ENCODE assay signal across 29 cellular contexts in the genomic region with DNA sequence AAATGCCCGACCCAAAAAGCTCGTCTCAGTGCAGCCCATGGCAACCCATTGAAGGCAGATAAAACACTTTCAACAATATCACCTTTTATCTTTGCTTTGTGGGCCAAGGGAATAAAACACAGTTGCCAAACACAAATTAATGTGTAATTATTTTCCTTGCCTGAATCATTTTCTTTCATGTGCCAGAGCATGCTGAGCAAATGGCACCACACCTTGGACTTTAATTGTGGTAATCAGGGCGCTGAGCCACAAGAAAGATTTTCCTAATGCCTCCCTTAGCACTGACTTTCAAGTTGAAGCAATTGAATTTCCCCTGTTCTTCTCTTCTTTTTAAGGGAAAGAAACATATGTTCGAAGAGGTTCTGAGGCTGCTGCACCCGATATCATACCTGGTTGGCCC.
"Had no signal": no experiment of that assay in that cellular context is flagged by ENCODE, and none has a peak within 500 bp of the region (broad histone marks: within the 10 kb centered on the region; RNA-seq: fewer than 3 reads in every experiment).

No MANE protein-coding gene starts in this region.

- DNase-seq: activated B cell treated with CpG ODN at 0.5 μM for 24 hours; activated CD4-positive, alpha-beta T cell treated with anti-CD3 and anti-CD28 coated beads for 48 hours; activated CD4-positive, alpha-beta T cell treated with anti-CD3 and anti-CD28 coated beads, Interleukin-2, amount 50 U/mL, for 1 hour; activated CD4-positive, alpha-beta T cell treated with anti-CD3 and anti-CD28 coated beads, Interleukin-2, amount 50 U/mL, for 48 hours; activated CD8-positive, alpha-beta memory T cell treated with anti-CD3 and anti-CD28 coated beads for 24 hours; activated CD8-positive, alpha-beta T cell treated with anti-CD3 and anti-CD28 coated beads for 36 hours; activated effector memory CD4-positive, alpha-beta T cell treated with anti-CD3 and anti-CD28 coated beads, Interleukin-2, amount 50 U/mL, for 16 hours; activated naive CD4-positive, alpha-beta T cell treated with anti-CD3 and anti-CD28 coated beads, Interleukin-2, amount 50 U/mL, for 16 hours; activated naive CD4-positive, alpha-beta T cell treated with Interleukin-2 at 50 U/mL for 16 hours; activated T-cell treated with anti-CD3 and anti-CD28 coated beads, Interleukin-2, amount 50 U/mL, for 4 hours; amygdala; aorta; body of pancreas; caudate nucleus; cortex of kidney; dermis blood vessel endothelial cell; effector CD4-positive, alpha-beta T cell; effector memory CD8-positive, alpha-beta T cell; erythroblast; foreskin fibroblast; head of caudate nucleus; T-cell; T-helper 9 cell; WERI-Rb-1 had no signal

- H3K4me1 ChIP-seq: body of pancreas had no signal

- H3K4me3 Mint-ChIP-seq: activated B cell treated with CpG ODN at 0.5 μM for 24 hours; activated CD8-positive, alpha-beta T cell treated with anti-CD3 and anti-CD28 coated beads for 36 hours; activated naive CD8-positive, alpha-beta T cell; activated T-cell treated with anti-CD3 and anti-CD28 coated beads, Interleukin-2, amount 50 U/mL, for 4 hours; activated T-helper 1 cell treated with anti-CD3 and anti-CD28 coated beads, Interleukin-12 subunit alpha, Interleukin-12 subunit beta, Interleukin-2, Interleukin-4 antibody, amounts not matched to agents 30 ng/mL and 10 ng/mL and 1 ng/mL, durations not matched to agents 14 hours and 24 hours and 36 hours; effector memory CD8-positive, alpha-beta T cell; T-cell; T-helper 1 cell treated with Interleukin-12 subunit alpha and Interleukin-12 subunit beta and Interleukin-4 antibody, amounts not matched to agents 30 μg/mL and 1 μg/mL, for 36 hours had no signal

- H3K9me3 Mint-ChIP-seq: activated B cell treated with CpG ODN at 0.5 μM for 24 hours; activated CD8-positive, alpha-beta T cell treated with anti-CD3 and anti-CD28 coated beads for 36 hours; activated T-cell treated with anti-CD3 and anti-CD28 coated beads, Interleukin-2, amount 50 U/mL, for 4 hours; activated T-helper 1 cell treated with anti-CD3 and anti-CD28 coated beads, Interleukin-12 subunit alpha, Interleukin-12 subunit beta, Interleukin-2, Interleukin-4 antibody, amounts not matched to agents 30 ng/mL and 10 ng/mL and 1 ng/mL, durations not matched to agents 14 hours and 24 hours and 36 hours; activated T-helper 2 cell treated with anti-CD3 and anti-CD28 coated beads, Interferon-gamma antibody, Interleukin-2, Interleukin-4, amounts not matched to agents 10 μg/mL and 5 μg/mL and 100 μg/mL, durations not matched to agents 14 hours and 24 hours and 36 hours; T-helper 1 cell treated with Interleukin-12 subunit alpha and Interleukin-12 subunit beta and Interleukin-4 antibody, amounts not matched to agents 30 μg/mL and 1 μg/mL, for 36 hours had no signal

- H3K4me3 ChIP-seq: body of pancreas had no signal

- H3K27ac ChIP-seq: body of pancreas, WERI-Rb-1 had no signal

- H3K36me3 Mint-ChIP-seq: activated naive CD8-positive, alpha-beta T cell; T-cell had no signal

- H3K4me1 Mint-ChIP-seq: activated B cell treated with CpG ODN at 0.5 μM for 24 hours had no signal

- ATAC-seq: activated CD4-positive, CD25-positive, alpha-beta regulatory T cell treated with anti-CD3 and anti-CD28 coated beads, Interleukin-2, amount 50 U/mL, for 24 hours; activated CD8-positive, alpha-beta T cell treated with anti-CD3 and anti-CD28 coated beads for 36 hours; activated T-cell treated with anti-CD3 and anti-CD28 coated beads, Interleukin-2, amount 50 U/mL, for 4 hours; body of pancreas; effector memory CD8-positive, alpha-beta T cell; T-cell had no signal

- H3K27me3 ChIP-seq: body of pancreas had no signal

- H3K36me3 ChIP-seq: WERI-Rb-1 had no signal

- H3K27me3 Mint-ChIP-seq: activated B cell treated with CpG ODN at 0.5 μM for 24 hours; activated naive CD8-positive, alpha-beta T cell; effector memory CD8-positive, alpha-beta T cell had no signal

- H3K27ac Mint-ChIP-seq: activated B cell treated with CpG ODN at 0.5 μM for 24 hours; activated CD8-positive, alpha-beta T cell treated with anti-CD3 and anti-CD28 coated beads for 36 hours; activated naive CD8-positive, alpha-beta T cell; activated T-helper 1 cell treated with anti-CD3 and anti-CD28 coated beads, Interleukin-12 subunit alpha, Interleukin-12 subunit beta, Interleukin-2, Interleukin-4 antibody, amounts not matched to agents 30 ng/mL and 10 ng/mL and 1 ng/mL, durations not matched to agents 14 hours and 24 hours and 36 hours; activated T-helper 2 cell treated with anti-CD3 and anti-CD28 coated beads, Interferon-gamma antibody, Interleukin-2, Interleukin-4, amounts not matched to agents 10 μg/mL and 5 μg/mL and 100 μg/mL, durations not matched to agents 14 hours and 24 hours and 36 hours; effector memory CD8-positive, alpha-beta T cell; T-cell; T-helper 1 cell treated with Interleukin-12 subunit alpha and Interleukin-12 subunit beta and Interleukin-4 antibody, amounts not matched to agents 30 μg/mL and 1 μg/mL, for 36 hours had no signal
